ENCODE assay signal across 9 cellular contexts in the genomic region with DNA sequence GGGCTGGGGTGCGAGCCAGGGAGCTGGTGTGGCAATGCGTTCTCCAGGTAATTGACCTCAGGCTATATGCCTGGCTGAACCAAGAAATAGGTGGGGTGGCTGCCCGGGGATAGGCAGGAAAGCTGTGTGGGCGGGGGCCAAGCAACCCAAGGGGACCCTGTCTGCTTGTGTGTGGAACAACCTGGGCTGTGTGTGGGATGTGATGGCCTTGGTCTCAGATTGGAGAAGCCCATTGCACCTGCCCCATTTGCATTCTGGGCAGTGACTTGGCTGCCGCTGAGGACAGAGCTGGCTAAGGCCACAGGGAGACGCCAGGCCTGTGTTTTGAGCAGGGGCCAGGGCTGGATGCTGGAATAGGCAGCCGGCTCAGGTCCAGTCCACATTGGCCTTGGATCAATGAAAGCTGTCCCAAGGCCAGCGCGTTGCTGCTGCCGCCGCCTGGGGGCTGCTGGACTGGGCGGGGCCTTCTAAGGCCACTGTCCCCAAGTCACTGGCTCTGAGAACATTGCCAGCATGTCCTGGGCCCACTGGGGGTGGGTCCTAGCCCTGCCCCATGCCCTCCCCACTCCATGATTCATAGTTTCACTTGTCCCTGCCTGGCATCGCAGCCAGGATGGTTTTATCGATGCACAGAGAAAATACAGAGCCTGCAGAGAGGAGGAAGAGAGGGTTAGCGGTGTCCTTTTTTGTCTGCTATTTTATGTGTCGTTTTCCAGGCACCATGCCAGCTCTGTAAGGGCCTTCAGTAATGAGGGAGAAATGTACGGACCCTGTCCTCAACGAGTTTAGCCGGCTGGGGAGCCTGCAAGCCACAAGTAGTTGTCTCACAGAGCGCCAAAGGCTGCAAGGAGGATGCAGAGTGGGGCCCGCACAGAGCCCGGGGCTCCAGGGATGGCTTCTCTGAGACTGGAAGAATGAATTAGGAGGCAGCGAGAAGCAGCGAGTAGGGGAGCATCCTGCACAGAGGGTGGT. TPM values are rescaled to one million over a fixed set of nuclear protein-coding genes. Genes with fewer than 3 reads are reported as not detected.
DNase-seq lines count a peak whose midpoint lies in the region; ATAC-seq, FAIRE-seq and TF ChIP-seq lines count a peak whose summit lies in the region.
"Had no signal": no experiment of that assay in that cellular context is flagged by ENCODE, and none has a peak within 500 bp of the region (broad histone marks: within the 10 kb centered on the region; RNA-seq: fewer than 3 reads in every experiment).

No MANE protein-coding gene starts in this region.

- no peaks in the 10 kb centered on the region for H3K27me3 ChIP-seq in NT2/D1 (ENCODE audit: insufficient read depth, insufficient read length)
- H3K27me3 ChIP-seq in gastroesophageal sphincter = no peaks in the 10 kb centered on the region
- no peaks in the 10 kb centered on the region for H3K27me3 ChIP-seq in small intestine (ENCODE audit: control insufficient read depth in 2 of 2, insufficient read depth in 2 of 2, low read length in 2 of 2)

- peaks cover 25% of the 10 kb centered on the region for H3K4me1 ChIP-seq in NT2/D1 (ENCODE audit: insufficient read depth, insufficient read length)
- peaks cover 4 to 80% (median 19%) of the 10 kb centered on the region in 3 donors for H3K4me1 ChIP-seq in gastroesophageal sphincter
- H3K4me1 ChIP-seq in small intestine (ENCODE audit: control insufficient read depth in 2 of 2, insufficient read depth in 1 of 2, low read depth in 1 of 2, low read length in 1 of 2) = no peaks in the 10 kb centered on the region

- ATAC-seq in gastroesophageal sphincter = peak; percentile 76
- ATAC-seq in omental fat pad (ENCODE audit: low FRiP score) = peak; percentile 29
- no peak for ATAC-seq in HG02870 (IDR thresholded peaks at IDR 0.05; ENCODE audit: unreplicated experiment)
- ATAC-seq in GM18505 (IDR thresholded peaks at IDR 0.05; ENCODE audit: unreplicated experiment) = no peak
- no peak for ATAC-seq in GM19463 (IDR thresholded peaks at IDR 0.05; ENCODE audit: unreplicated experiment)

- peaks cover 2% of the 10 kb centered on the region; the same call in 1 of the 2 replicates for H3K9me3 ChIP-seq in NT2/D1 (ENCODE audit: insufficient read depth, low read length)
- H3K9me3 ChIP-seq in gastroesophageal sphincter = no peaks in the 10 kb centered on the region
- no peaks in the 10 kb centered on the region for H3K9me3 ChIP-seq in small intestine (ENCODE audit: control insufficient read depth, low read depth)

- 25 to 30% methylated on average over 2 to 9 of the region's 24 CpGs for WGBS in gastroesophageal sphincter (ENCODE audit: low coverage in 1 of 2), 2 donors
- 54 to 81% (median 75%) methylated on average over 24 of the region's 24 CpGs for WGBS in small intestine, 3 donors

- TF ChIP-seq POLR2A in gastroesophageal sphincter (IDR thresholded peaks at IDR 0.05) (no peak), GM18505 (IDR thresholded peaks at IDR 0.05; ENCODE audit: borderline replicate concordance, extremely low read depth, insufficient read depth, insufficient read length) (no peak)

- TF ChIP-seq CTCF in C4-2B (conservative IDR thresholded peaks at IDR 0.05) (no peak; the same call in none of the 2 replicates), gastroesophageal sphincter (IDR thresholded peaks at IDR 0.05) (peak in 3 of 4 experiments; percentile 36 to 46 (median 44)), omental fat pad (IDR thresholded peaks at IDR 0.05) (no peak)

- H3K9ac ChIP-seq in NT2/D1 (ENCODE audit: insufficient read length, low read depth) = peak overlapping the region; percentile 28

- no peak for DNase-seq in NT2/D1 (ENCODE audit: low read depth, low spot score)
- no peak for DNase-seq in omental fat pad (ENCODE audit: low spot score)
- no peak for DNase-seq in small intestine
- DNase-seq: CD8-positive, alpha-beta memory T cell had no signal

- H3K36me3 ChIP-seq in NT2/D1 (ENCODE audit: insufficient read depth, insufficient read length, low read length) (peaks cover 61% of the 10 kb centered on the region), gastroesophageal sphincter (no peaks in the 10 kb centered on the region), small intestine (ENCODE audit: control insufficient read depth in 2 of 2, insufficient read depth in 2 of 2, low read length in 2 of 2) (no peaks in the 10 kb centered on the region)

- FAIRE-seq in small intestine (lab: Jason Lieb, UNC) = no peak

- H3K27ac ChIP-seq in C4-2B (peak overlapping the region; percentile 54), gastroesophageal sphincter (peak overlapping the region; percentile 4 to 79 (median 71)), small intestine (ENCODE audit: low read depth in 1 of 2, low read length in 1 of 2) (no peak overlapping the region)

- H3K4me3 ChIP-seq in NT2/D1 (ENCODE audit: insufficient read length, low read depth) = no peak overlapping the region
- H3K4me3 ChIP-seq in gastroesophageal sphincter = peak overlapping the region in 1 of 2 donors; percentile 20
- no peak overlapping the region for H3K4me3 ChIP-seq in small intestine (ENCODE audit: low read depth in 1 of 2, low read length in 2 of 2)

- no peak for TF ChIP-seq EP300 in gastroesophageal sphincter (IDR thresholded peaks at IDR 0.05)

RNA-seq across cellular contexts. Expression of a gene that starts 43.9 kb away (rescaled TPM):
- 10 to 100 TPM; 27.7 to 69.2 (median 48.7) TPM for total RNA-seq in gastroesophageal sphincter
- 10 to 100 TPM in 1 of 4 donors, 1 to 10 TPM in 3; 2.2 to 11.6 (median 3.1) TPM for total RNA-seq in omental fat pad
- polyA plus RNA-seq in small intestine = 1 to 10 TPM in 1 of 3 donors, under 1 TPM in 2; 0.22 to 2.9 (median 0.27) TPM

Comparison
In these comparisons a context has a peak if more than half of its experiments do, and no peak if none do; other contexts are left out.
1. H3K27ac ChIP-seq: peak in C4-2B (single experiment) and gastroesophageal sphincter (4 of 4); none in small intestine (0 of 2).
2. CTCF ChIP-seq: peak in gastroesophageal sphincter (3 of 4); none in C4-2B (single experiment) and omental fat pad (0 of 3).
3. ATAC-seq: peak in gastroesophageal sphincter (single experiment) and omental fat pad (single experiment); none in HG02870 (single experiment), GM18505 (single experiment) and GM19463 (single experiment).